ENCODE assay signal across 8 cellular contexts in the genomic region with DNA sequence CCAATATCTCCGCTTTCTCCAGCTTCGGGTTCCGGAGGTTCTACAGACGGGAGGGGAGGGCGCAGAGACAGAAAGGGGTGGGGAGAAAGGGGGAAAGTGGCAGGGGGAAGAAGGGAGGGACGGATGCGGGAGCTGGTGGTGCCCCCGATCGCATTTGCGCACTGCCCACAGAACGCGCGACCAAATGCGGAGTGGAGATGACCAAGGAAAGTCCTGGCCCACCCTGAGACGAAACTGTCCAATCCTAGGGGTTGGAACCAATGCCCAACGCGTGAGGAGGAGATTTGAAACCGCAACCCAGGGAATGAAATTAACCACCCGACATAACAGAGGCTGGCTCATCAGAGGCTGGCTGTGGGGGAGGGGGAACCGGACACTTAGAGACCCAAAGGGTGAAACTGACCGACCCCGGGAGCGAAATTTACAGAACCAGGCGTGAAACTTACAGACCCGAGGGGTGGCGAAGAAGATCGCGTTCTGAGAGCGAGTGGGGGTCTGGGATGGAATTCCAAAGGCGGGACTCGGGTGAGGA. TPM values are rescaled to one million over a fixed set of nuclear protein-coding genes. Genes with fewer than 3 reads are reported as not detected.
DNase-seq lines count a peak whose midpoint lies in the region; ATAC-seq and TF ChIP-seq lines count a peak whose summit lies in the region.

No MANE protein-coding gene starts in this region.

- no TSS peak for BruUV-seq in mammary epithelial cell (replicated peaks; lab: Mats Ljungman, UMichigan)

- DNase-seq in DND-41, result no peak
- DNase-seq in MM.1S, result no peak
- peak; percentile 53 for DNase-seq in mammary epithelial cell
- no peak for DNase-seq in mesothelial cell of epicardium (ENCODE audit: low spot score in 2 of 2, unreplicated experiment in 2 of 2)
- DNase-seq in CD1c-positive myeloid dendritic cell (ENCODE audit: extremely low spot score), result no peak
- no peak for DNase-seq in stimulated activated CD4-positive, alpha-beta T cell treated with anti-CD3 and anti-CD28 coated beads, Interleukin-1b, Interleukin-23, amount 100 ng/mL, for 48 hours

- H3K27ac ChIP-seq in DND-41 (ENCODE audit: low read length), result no peak overlapping the region
- no peak overlapping the region for H3K27ac ChIP-seq in MM.1S (ENCODE audit: low read length)
- no peak overlapping the region for H3K27ac ChIP-seq in mammary epithelial cell (ENCODE audit: insufficient read depth, low read depth, low read length)

- peaks cover 30% of the 10 kb centered on the region; the same call in 1 of the 2 replicates for H4K20me1 ChIP-seq in DND-41 (ENCODE audit: insufficient read depth, low read length)
- H4K20me1 ChIP-seq in MM.1S (ENCODE audit: insufficient read depth, low read length), result no peaks in the 10 kb centered on the region; the same call in 1 of the 2 replicates
- peaks cover 3% of the 10 kb centered on the region for H4K20me1 ChIP-seq in mammary epithelial cell (ENCODE audit: insufficient read depth, low read length)

- no peaks in the 10 kb centered on the region for H3K9me2 ChIP-seq in MM.1S (replicated peaks; ENCODE audit: insufficient read depth, low read length)

- H3K79me2 ChIP-seq in DND-41 (ENCODE audit: insufficient read depth, low read length) (no peaks in the 10 kb centered on the region), MM.1S (ENCODE audit: low read length) (no peaks in the 10 kb centered on the region), mammary epithelial cell (ENCODE audit: insufficient read depth, low read length) (no peaks in the 10 kb centered on the region)

- dilution Hi-C loops in mammary epithelial cell (cut with HindIII; ENCODE audit: low sequenced_read_pairs), result loop anchor here (5.0 kb wide), 3 partner anchors 35 to 115 kb away; no protein-coding TSS in a partner anchor

- H3K4me1 Mint-ChIP-seq in mesothelial cell of epicardium, result peaks cover 59% of the 10 kb centered on the region

- peaks cover 73% of the 10 kb centered on the region for H3K27me3 Mint-ChIP-seq in mesothelial cell of epicardium (ENCODE audit: low read depth)

- H3K36me3 ChIP-seq in DND-41 (ENCODE audit: insufficient read depth, low read length) (no peaks in the 10 kb centered on the region), MM.1S (replicated peaks; ENCODE audit: insufficient read depth, low read length) (no peaks in the 10 kb centered on the region), mammary epithelial cell (ENCODE audit: insufficient read depth, low read length) (no peaks in the 10 kb centered on the region)

- 6% methylated on average over 9 of the region's 31 CpGs for WGBS in mammary epithelial cell (ENCODE audit: low coverage, missing lambda C conversion rate)

- H3F3A ChIP-seq in MM.1S (ENCODE audit: insufficient read depth, low read length), result peaks cover 57% of the 10 kb centered on the region

- peak overlapping the region; percentile 100 for H3K4me2 ChIP-seq in DND-41 (ENCODE audit: insufficient read depth, low read length)
- peak overlapping the region; percentile 100 for H3K4me2 ChIP-seq in MM.1S (ENCODE audit: low read depth, low read length)
- H3K4me2 ChIP-seq in mammary epithelial cell (ENCODE audit: insufficient read depth, low read depth, low read length), result peak overlapping the region; percentile 97

- peak overlapping the region in 1 of 2 experiments; percentile 98; a peak in 1 of 4 replicates for H3K4me3 ChIP-seq in DND-41 (ENCODE audit: low read depth in 1 of 2, low read length in 2 of 2)
- H3K4me3 ChIP-seq in MM.1S (ENCODE audit: low read length), result peak overlapping the region; percentile 84
- H3K4me3 ChIP-seq in mammary epithelial cell (replicated peaks in 1 of 3; ENCODE audit: insufficient read depth in 1 of 3, low read depth in 2 of 3, low read length in 3 of 3), result peak overlapping the region; percentile 54 to 64 (median 62)

- H3K9ac ChIP-seq in DND-41 (ENCODE audit: low read depth, low read length) (peak overlapping the region; percentile 44; the same call in 1 of the 2 replicates), MM.1S (ENCODE audit: low read length) (peak overlapping the region; percentile 20; the same call in 1 of the 2 replicates), mammary epithelial cell (ENCODE audit: insufficient read depth, low read length) (peak overlapping the region; percentile 35)

- no peak for TF ChIP-seq CTCF in DND-41 (IDR thresholded peaks at IDR 0.05; ENCODE audit: borderline replicate concordance, extremely low read depth, low read length, poor library complexity, severe bottlenecking)
- no peak for TF ChIP-seq CTCF in MM.1S (IDR thresholded peaks at IDR 0.05; ENCODE audit: low read length)
- TF ChIP-seq CTCF in mammary epithelial cell (conservative IDR thresholded peaks at IDR 0.05 in 1 of 2, IDR thresholded peaks at IDR 0.05 in 1 of 2; ENCODE audit: extremely low read depth in 1 of 2, insufficient read depth in 1 of 2, low read depth in 1 of 2, low read length in 2 of 2), result no peak
- no peak for TF ChIP-seq CTCF in mesothelial cell of epicardium (IDR thresholded peaks at IDR 0.05; ENCODE audit: unreplicated experiment)

- intact Hi-C loops in mammary epithelial cell (cut with micrococcal nuclease), result no loop called here

- H3K27me3 ChIP-seq in DND-41 (ENCODE audit: insufficient read depth, low read length, poor library complexity) (peaks cover 53% of the 10 kb centered on the region), MM.1S (replicated peaks; ENCODE audit: insufficient read depth, low read length) (peaks cover 29% of the 10 kb centered on the region), mammary epithelial cell (ENCODE audit: insufficient read depth, low read length) (no peaks in the 10 kb centered on the region)

- H2AFZ ChIP-seq in DND-41 (ENCODE audit: low read depth, low read length), result no peak overlapping the region
- H2AFZ ChIP-seq in MM.1S (ENCODE audit: low read length), result peak overlapping the region; percentile 57
- peak overlapping the region; percentile 87 for H2AFZ ChIP-seq in mammary epithelial cell (ENCODE audit: low read depth, low read length)

- no peaks in the 10 kb centered on the region for H3K9me3 ChIP-seq in DND-41 (ENCODE audit: insufficient read depth, low read length, severe bottlenecking)
- no peaks in the 10 kb centered on the region for H3K9me3 ChIP-seq in MM.1S (replicated peaks; ENCODE audit: insufficient read depth, low read length)
- H3K9me3 ChIP-seq in mammary epithelial cell (replicated peaks; ENCODE audit: insufficient read depth, low read length), result no peaks in the 10 kb centered on the region

- no peaks in the 10 kb centered on the region for H3K9me3 Mint-ChIP-seq in mesothelial cell of epicardium

- H3K4me3 Mint-ChIP-seq in mesothelial cell of epicardium, result peak overlapping the region; percentile 78

- ATAC-seq in DND-41 (ENCODE audit: insufficient read depth, low read depth) (no peak), GM18511 (IDR thresholded peaks at IDR 0.05; ENCODE audit: unreplicated experiment) (no peak), HG02571 (IDR thresholded peaks at IDR 0.05; ENCODE audit: unreplicated experiment) (no peak)

- CTCF ChIA-PET in mammary epithelial cell (lab: Charles Lee; ENCODE audit: low non-redundant PET), result interaction anchor here (0.6 to 1.1 kb wide), 3 partner anchors 15 to 173 kb away, joined by 3 to 9 read pairs (median 4); no protein-coding TSS in a partner anchor

- peaks cover 91% of the 10 kb centered on the region for H3K4me1 ChIP-seq in DND-41 (ENCODE audit: insufficient read depth, low read length)
- peaks cover 25% of the 10 kb centered on the region for H3K4me1 ChIP-seq in MM.1S (ENCODE audit: low read length)
- peaks cover 52% of the 10 kb centered on the region for H3K4me1 ChIP-seq in mammary epithelial cell (ENCODE audit: insufficient read depth, low read length)

- in situ Hi-C loops in mammary epithelial cell (cut with MboI; ENCODE audit: low sequenced_read_pairs in 2 of 2), result loop anchor here in 1 of 2 donors (5.0 kb wide), 1 partner anchor 65 kb away; no protein-coding TSS in a partner anchor

- H3K36me3 Mint-ChIP-seq in mesothelial cell of epicardium, result no peaks in the 10 kb centered on the region

- H3K27ac Mint-ChIP-seq in mesothelial cell of epicardium, result no peak overlapping the region

RNA-seq across cellular contexts. Expression of a gene that starts 1.4 kb away (rescaled TPM):
- total RNA-seq in mammary epithelial cell (1 to 10 TPM in 1 of 2 donors, under 1 TPM in 1; 0.33 to 1.9 TPM), mesothelial cell of epicardium (0.45 to 0.75 TPM (median 0.66 TPM) in 3 replicates)
- 0.34 TPM for polyA plus RNA-seq in mammary epithelial cell
- not detected for polyA minus RNA-seq in mammary epithelial cell

RNA-seq across cellular contexts. Expression of a gene that starts 4.1 kb away (rescaled TPM):
- total RNA-seq in mammary epithelial cell (10 to 100 TPM in 1 of 2 donors, 1 to 10 TPM in 1; 3.8 to 27.6 TPM), mesothelial cell of epicardium (0.09 to 0.13 TPM in 2 of 3 replicates, not detected in the other)
- polyA plus RNA-seq in mammary epithelial cell, result 9.2 TPM
- polyA minus RNA-seq in mammary epithelial cell, result 5.9 TPM

RNA-seq across cellular contexts. Expression of a gene that starts 29.7 kb away (rescaled TPM):
- 10 to 100 TPM; 26.8 to 97.9 TPM for total RNA-seq in mammary epithelial cell
- 16.8 TPM for polyA plus RNA-seq in mammary epithelial cell
- polyA minus RNA-seq in mammary epithelial cell, result 96.6 TPM
- total RNA-seq in mesothelial cell of epicardium, result 55.2 to 70.2 TPM (median 58.0 TPM) in 3 replicates

RNA-seq across cellular contexts. Expression of a gene that starts 34.9 kb away (rescaled TPM):
- total RNA-seq in mammary epithelial cell (1 to 10 TPM in 1 of 2 donors, under 1 TPM in 1; 0.33 to 1.2 TPM), mesothelial cell of epicardium (0.70 TPM in 1 of 3 replicates, not detected in the others)
- 0.22 TPM for polyA plus RNA-seq in mammary epithelial cell
- 6.0 TPM for polyA minus RNA-seq in mammary epithelial cell

RNA-seq across cellular contexts. Expression of a gene that starts 40.3 kb away (rescaled TPM):
- total RNA-seq in mammary epithelial cell (10 to 100 TPM in 1 of 2 donors, 1 to 10 TPM in 1; 9.2 to 30.8 TPM), mesothelial cell of epicardium (51.3 to 55.3 TPM (median 54.8 TPM) in 3 replicates)
- polyA plus RNA-seq in mammary epithelial cell, result 7.2 TPM
- 18.0 TPM for polyA minus RNA-seq in mammary epithelial cell
